Comparison of ENCODE assay signal across 8 cellular contexts in genomic region chr18:54357660-54358494, GRCh38. TPM values are rescaled to one million over a fixed set of nuclear protein-coding genes. Genes with fewer than 3 reads are reported as not detected.
DNase-seq lines count a peak whose midpoint lies in the region; ATAC-seq lines count a peak whose summit lies in the region.

TSS of gene C18orf54 (plus strand) at chr18:54357906. CDS start at chr18:54360573, 2,667 bp downstream.
A gene with protein sequence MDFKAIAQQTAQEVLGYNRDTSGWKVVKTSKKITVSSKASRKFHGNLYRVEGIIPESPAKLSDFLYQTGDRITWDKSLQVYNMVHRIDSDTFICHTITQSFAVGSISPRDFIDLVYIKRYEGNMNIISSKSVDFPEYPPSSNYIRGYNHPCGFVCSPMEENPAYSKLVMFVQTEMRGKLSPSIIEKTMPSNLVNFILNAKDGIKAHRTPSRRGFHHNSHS (minus strand): TSS chr18:54357858. CDS start chr18:54354573, 3,285 bp downstream.

- peak within 1 kb of the TSS; percentile 91 for H3K27ac Mint-ChIP-seq in activated CD4-positive, alpha-beta memory T cell treated with anti-CD3 and anti-CD28 coated beads, Interleukin-2, amount 10 ng/mL, durations not matched to agents 7 days and 5 days

- H3K36me3 Mint-ChIP-seq in activated CD4-positive, alpha-beta memory T cell treated with anti-CD3 and anti-CD28 coated beads, Interleukin-2, amount 10 ng/mL, durations not matched to agents 7 days and 5 days (ENCODE audit: low read depth): peaks cover 16% of the 10 kb centered on the region

- POLR2A ChIA-PET in activated CD4-positive, alpha-beta memory T cell treated with anti-CD3 and anti-CD28 coated beads, Interleukin-2, amount 10 ng/mL, durations not matched to agents 7 days and 5 days (lab: Charles Lee): interaction anchor here (0.6 to 3.8 kb wide), 16 partner anchors 10 to 201 kb away, joined by 3 to 52 read pairs (median 4); partner anchors contain the start of genes MBD2 and POLI

- no peaks in the 10 kb centered on the region for H3K27me3 Mint-ChIP-seq in activated CD4-positive, alpha-beta memory T cell treated with anti-CD3 and anti-CD28 coated beads, Interleukin-2, amount 10 ng/mL, durations not matched to agents 7 days and 5 days

- DNase-seq in CMK (ENCODE audit: low read depth) (peak; percentile 76), HK-2 (ENCODE audit: unreplicated experiment) (peak; percentile 82), NCI-H82 (lab: John Stamatoyannopoulos, UW) (peak; percentile 92), medulla oblongata (ENCODE audit: extremely low spot score) (peak; percentile 93)
- DNase-seq in activated CD4-positive, alpha-beta memory T cell treated with anti-CD3 and anti-CD28 coated beads, Interleukin-2, amount 10 ng/mL, durations not matched to agents 7 days and 5 days: peak; percentile 92
- DNase-seq in effector CD4-positive, alpha-beta T cell: peak; percentile 83
- peak; percentile 77 to 81 (median 78) for DNase-seq in stimulated activated CD4-positive, alpha-beta T cell treated with anti-CD3 and anti-CD28 coated beads, TNF-alpha, amount 100 ng/mL, for 48 hours (ENCODE audit: low read depth in 3 of 3)

- peaks cover 31% of the 10 kb centered on the region for H3K4me1 Mint-ChIP-seq in activated CD4-positive, alpha-beta memory T cell treated with anti-CD3 and anti-CD28 coated beads, Interleukin-2, amount 10 ng/mL, durations not matched to agents 7 days and 5 days

- H3K4me3 Mint-ChIP-seq in activated CD4-positive, alpha-beta memory T cell treated with anti-CD3 and anti-CD28 coated beads, Interleukin-2, amount 10 ng/mL, durations not matched to agents 7 days and 5 days: peak within 1 kb of the TSS; percentile 95

- H3K9me3 Mint-ChIP-seq in activated CD4-positive, alpha-beta memory T cell treated with anti-CD3 and anti-CD28 coated beads, Interleukin-2, amount 10 ng/mL, durations not matched to agents 7 days and 5 days: no peaks in the 10 kb centered on the region

- ATAC-seq in GM19455 (IDR thresholded peaks at IDR 0.05; ENCODE audit: unreplicated experiment): peak; percentile 92

- CTCF ChIA-PET in activated CD4-positive, alpha-beta memory T cell treated with anti-CD3 and anti-CD28 coated beads, Interleukin-2, amount 10 ng/mL, durations not matched to agents 7 days and 5 days (lab: Charles Lee): interaction anchor here (0.6 to 2.3 kb wide), 32 partner anchors 9 to 587 kb away, joined by 3 to 22 read pairs (median 4); partner anchors contain the start of genes MBD2 and POLI

RNA-seq across cellular contexts. Expression of gene C18orf54, which starts in this region (rescaled TPM):
- total RNA-seq in activated CD4-positive, alpha-beta memory T cell treated with anti-CD3 and anti-CD28 coated beads, Interleukin-2, amount 10 ng/mL, durations not matched to agents 7 days and 5 days: 10 to 100 TPM; 12.3 to 14.5 TPM

RNA-seq across cellular contexts. Expression of the second gene that starts in this region (rescaled TPM):
- not detected for total RNA-seq in activated CD4-positive, alpha-beta memory T cell treated with anti-CD3 and anti-CD28 coated beads, Interleukin-2, amount 10 ng/mL, durations not matched to agents 7 days and 5 days

Comparison
In these comparisons a context has a peak if more than half of its experiments do, and no peak if none do; other contexts are left out.
1. Peak in every context shown above with its lines: DNase-seq and ATAC-seq.